ENCODE assay signal across 9 cellular contexts in the genomic region with DNA sequence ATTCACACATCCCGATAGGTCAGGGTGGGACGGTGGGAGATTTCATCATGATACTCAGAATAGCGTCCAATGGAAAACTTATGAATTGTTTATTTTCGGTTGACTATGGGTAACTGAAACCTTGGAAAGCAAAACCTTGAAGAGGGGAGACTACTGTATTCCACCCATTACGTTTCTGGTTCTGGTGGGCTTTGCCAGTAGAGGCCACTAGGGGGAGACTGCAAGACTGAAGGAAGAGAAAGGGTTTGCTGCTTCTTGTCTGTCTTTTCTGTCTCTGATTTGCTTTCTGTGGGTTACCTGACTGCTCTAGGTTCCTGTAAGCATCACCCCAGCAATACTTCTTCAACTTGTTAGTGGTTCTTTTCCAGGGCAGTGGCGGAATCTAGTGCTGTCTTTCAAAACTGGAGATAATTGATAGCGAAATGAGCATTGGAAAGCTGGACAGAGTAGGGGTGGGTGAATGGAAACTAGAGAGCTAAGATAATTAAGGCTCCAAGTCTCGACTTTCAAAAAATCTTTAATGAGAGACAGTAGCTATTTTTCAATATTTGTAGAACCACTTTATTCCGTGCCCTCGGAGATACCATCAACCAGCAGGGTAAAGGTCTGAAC. TPM values are rescaled to one million over a fixed set of nuclear protein-coding genes. Genes with fewer than 3 reads are reported as not detected.
DNase-seq lines count a peak whose midpoint lies in the region; ATAC-seq and TF ChIP-seq lines count a peak whose summit lies in the region.
"Had no signal": no experiment of that assay in that cellular context is flagged by ENCODE, and none has a peak within 500 bp of the region (broad histone marks: within the 10 kb centered on the region; RNA-seq: fewer than 3 reads in every experiment).

No MANE protein-coding gene starts in this region.

- peaks cover 5% of the 10 kb centered on the region for H3K27me3 Mint-ChIP-seq in T-helper 2 cell treated with Interferon-gamma antibody and Interleukin-4, amounts not matched to agents 5 μg/mL and 100 μg/mL, for 36 hours (ENCODE audit: low read depth)

- no peak overlapping the region for H3K56ac ChIP-seq in mesendoderm (ENCODE audit: low read length)

- no peak overlapping the region for H3K27ac ChIP-seq in HL-60 (replicated peaks)
- no peak overlapping the region for H3K27ac ChIP-seq in mesendoderm (ENCODE audit: low read depth, low read length)
- H3K27ac ChIP-seq: SJSA1 had no signal

- H4K5ac ChIP-seq in mesendoderm (ENCODE audit: low read length) = no peak overlapping the region

- H3K9me3 Mint-ChIP-seq in T-helper 2 cell treated with Interferon-gamma antibody and Interleukin-4, amounts not matched to agents 5 μg/mL and 100 μg/mL, for 36 hours = no peaks in the 10 kb centered on the region

- peak; percentile 92 for ATAC-seq in GM19351 (IDR thresholded peaks at IDR 0.05; ENCODE audit: unreplicated experiment)

- no peak overlapping the region for H3K23ac ChIP-seq in mesendoderm (ENCODE audit: low read length)

- no peak overlapping the region for H3K27ac Mint-ChIP-seq in T-helper 2 cell treated with Interferon-gamma antibody and Interleukin-4, amounts not matched to agents 5 μg/mL and 100 μg/mL, for 36 hours

- H3K27me3 ChIP-seq in HL-60 (ENCODE audit: insufficient read depth, poor library complexity, severe bottlenecking) (peaks cover 2% of the 10 kb centered on the region), mesendoderm (ENCODE audit: insufficient read depth, low read length, poor library complexity) (no peaks in the 10 kb centered on the region)

- no peak overlapping the region for H3K4me2 ChIP-seq in mesendoderm (ENCODE audit: low read length)

- H4K8ac ChIP-seq in mesendoderm (ENCODE audit: low read depth, low read length) = no peak overlapping the region

- H2AK5ac ChIP-seq in mesendoderm (ENCODE audit: low read length) = no peak overlapping the region

- H3K4me1 ChIP-seq in mesendoderm (ENCODE audit: control insufficient read depth, low read depth, low read length) = no peaks in the 10 kb centered on the region
- H3K4me1 ChIP-seq: SJSA1 had no signal

- TF ChIP-seq CTCF in HL-60 (IDR thresholded peaks at IDR 0.05; ENCODE audit: insufficient read depth, low read length) = peak; percentile 61

- WGBS in mesendoderm (ENCODE audit: extremely low coverage, insufficient coverage, low lambda C conversion rate) = no CpG with 5 or more reads among the region's 10 CpGs

- no peaks in the 10 kb centered on the region for H3K79me2 ChIP-seq in mesendoderm (ENCODE audit: control insufficient read depth, insufficient read depth, low read length)

- peak; percentile 50 for DNase-seq in D341Med (ENCODE audit: low spot score)
- DNase-seq in HL-60 (ENCODE audit: low read depth in 1 of 2, low spot score in 1 of 2) = peak in 1 of 2 experiments; percentile 10
- DNase-seq in activated CD4-positive, alpha-beta T cell treated with anti-CD3 and anti-CD28 coated beads, Interleukin-2, amount 50 U/mL, for 48 hours = peak; percentile 40 to 51
- DNase-seq in mesendoderm = peak; percentile 61
- DNase-seq in midbrain (lab: John Stamatoyannopoulos, UW) = no peak
- DNase-seq in DMS79 (lab: John Stamatoyannopoulos, UW) = no peak
- DNase-seq in T-helper 2 cell treated with Interferon-gamma antibody and Interleukin-4, amounts not matched to agents 5 μg/mL and 100 μg/mL, for 36 hours (ENCODE audit: low spot score) = no peak

- H3K9ac ChIP-seq in mesendoderm (ENCODE audit: low read length) = no peak overlapping the region

- H2BK5ac ChIP-seq in mesendoderm (ENCODE audit: low read length) = no peak overlapping the region

- H3K36me3 ChIP-seq in mesendoderm (ENCODE audit: control insufficient read depth, insufficient read depth, low read length) = no peaks in the 10 kb centered on the region
- H3K36me3 ChIP-seq: SJSA1 had no signal

- no peak overlapping the region for H2BK120ac ChIP-seq in mesendoderm (ENCODE audit: low read depth, low read length)

- no peak overlapping the region for H3K4ac ChIP-seq in mesendoderm (ENCODE audit: low read depth, low read length)

- no peaks in the 10 kb centered on the region for H3K4me1 Mint-ChIP-seq in T-helper 2 cell treated with Interferon-gamma antibody and Interleukin-4, amounts not matched to agents 5 μg/mL and 100 μg/mL, for 36 hours (ENCODE audit: low read depth)

- H3K4me3 Mint-ChIP-seq in T-helper 2 cell treated with Interferon-gamma antibody and Interleukin-4, amounts not matched to agents 5 μg/mL and 100 μg/mL, for 36 hours = no peak overlapping the region

- no peak overlapping the region for H3K18ac ChIP-seq in mesendoderm (ENCODE audit: low read length)

- H3K36me3 Mint-ChIP-seq in T-helper 2 cell treated with Interferon-gamma antibody and Interleukin-4, amounts not matched to agents 5 μg/mL and 100 μg/mL, for 36 hours (ENCODE audit: low read depth) = no peaks in the 10 kb centered on the region

- H3K79me1 ChIP-seq in mesendoderm (ENCODE audit: low read length) = no peaks in the 10 kb centered on the region

- H3K4me3 ChIP-seq in HL-60 (replicated peaks; ENCODE audit: insufficient read depth, low read length) = no peak overlapping the region
- no peak overlapping the region for H3K4me3 ChIP-seq in mesendoderm (ENCODE audit: low read length)
- H3K4me3 ChIP-seq: SJSA1 had no signal

- H2BK15ac ChIP-seq in mesendoderm (replicated peaks; ENCODE audit: low read depth) = no peak overlapping the region

RNA-seq across cellular contexts. Expression of a gene that starts 27.0 kb away (rescaled TPM):
- under 0.01 TPM for polyA plus RNA-seq in mesendoderm (2013, experiment 1 of 2)
- 0.01 TPM for polyA plus RNA-seq in mesendoderm (2013, experiment 2 of 2)

Comparison
In these comparisons a context has a peak if more than half of its experiments do, and no peak if none do; other contexts are left out.
1. DNase-seq: peak in D341Med (single experiment), activated CD4-positive, alpha-beta T cell treated with anti-CD3 and anti-CD28 coated beads, Interleukin-2, amount 50 U/mL, for 48 hours (2 of 2) and mesendoderm (single experiment); none in midbrain (single experiment), DMS79 (single experiment) and T-helper 2 cell treated with Interferon-gamma antibody and Interleukin-4, amounts not matched to agents 5 μg/mL and 100 μg/mL, for 36 hours (single experiment).